Comparison of ENCODE assay signal across 7 cellular contexts in the genomic region with DNA sequence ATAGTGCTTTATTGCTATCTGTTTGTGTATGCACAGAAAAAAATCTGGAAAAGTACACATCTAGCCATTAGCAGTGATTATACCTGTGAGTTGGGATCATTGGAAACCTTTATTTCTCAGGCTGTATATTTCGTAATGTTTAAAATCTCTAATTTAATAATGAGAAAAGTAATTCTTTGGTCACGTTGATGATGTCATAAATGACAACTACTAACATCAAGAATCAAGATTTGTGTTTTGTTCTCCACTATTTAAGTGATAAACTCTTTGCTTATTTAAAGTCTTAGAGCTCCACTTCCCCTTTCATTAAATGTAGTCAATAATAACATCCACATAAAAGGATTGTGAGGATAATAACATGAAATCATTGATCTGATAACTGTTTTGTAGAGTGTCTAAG.
"Had no signal": no experiment of that assay in that cellular context is flagged by ENCODE, and none has a peak within 500 bp of the region (broad histone marks: within the 10 kb centered on the region; RNA-seq: fewer than 3 reads in every experiment).

No MANE protein-coding gene starts in this region.

- DNase-seq: GDM1, GF-D8 had no signal

- FAIRE-seq: G401.6, GM12891, GM12892, GM18507, GM19239 had no signal
